Comparison of ENCODE assay signal across 10 cellular contexts in genomic region chr10:32943395-32943794, GRCh38. TPM values are rescaled to one million over a fixed set of nuclear protein-coding genes. Genes with fewer than 3 reads are reported as not detected.
DNase-seq lines count a peak whose midpoint lies in the region; ATAC-seq and TF ChIP-seq lines count a peak whose summit lies in the region.
"Had no signal": no experiment of that assay in that cellular context is flagged by ENCODE, and none has a peak within 500 bp of the region (broad histone marks: within the 10 kb centered on the region; RNA-seq: fewer than 3 reads in every experiment).

No MANE protein-coding gene starts in this region.

- ATAC-seq in GM19467 (IDR thresholded peaks at IDR 0.05; ENCODE audit: unreplicated experiment) = peak; percentile 67
- peak; percentile 55 for ATAC-seq in HG03135 (IDR thresholded peaks at IDR 0.05; ENCODE audit: unreplicated experiment)

- no peak overlapping the region for H3K9ac ChIP-seq in MM.1S (ENCODE audit: low read length)

- H3K4me3 ChIP-seq in GM12865 (ENCODE audit: low read depth, low read length) = no peak overlapping the region
- no peak overlapping the region for H3K4me3 ChIP-seq in MM.1S (ENCODE audit: low read length)
- H3K4me3 ChIP-seq: Peyer's patch had no signal

- peak overlapping the region; percentile 67 for H3K27ac Mint-ChIP-seq in endothelial cell (ENCODE audit: unreplicated experiment)

- H3K4me3 Mint-ChIP-seq in endothelial cell (ENCODE audit: unreplicated experiment) = peak overlapping the region; percentile 53

- H3K9me2 ChIP-seq in MM.1S (replicated peaks; ENCODE audit: insufficient read depth, low read length) = no peaks in the 10 kb centered on the region

- H3K4me2 ChIP-seq in MM.1S (ENCODE audit: low read depth, low read length) = no peak overlapping the region

- H3K27me3 Mint-ChIP-seq in endothelial cell (ENCODE audit: unreplicated experiment) = peaks cover 11% of the 10 kb centered on the region

- no peaks in the 10 kb centered on the region for H3K9me3 ChIP-seq in MM.1S (replicated peaks; ENCODE audit: insufficient read depth, low read length)
- H3K9me3 ChIP-seq: Peyer's patch had no signal

- no peak for TF ChIP-seq CTCF in GM12865 (IDR thresholded peaks at IDR 0.05; ENCODE audit: insufficient read depth, low read depth, low read length, missing control alignments)
- TF ChIP-seq CTCF in endothelial cell (IDR thresholded peaks at IDR 0.05; ENCODE audit: unreplicated experiment) = no peak
- TF ChIP-seq CTCF in MM.1S (IDR thresholded peaks at IDR 0.05; ENCODE audit: low read length) = no peak

- H3F3A ChIP-seq in MM.1S (ENCODE audit: insufficient read depth, low read length) = no peaks in the 10 kb centered on the region

- H3K36me3 ChIP-seq in MM.1S (replicated peaks; ENCODE audit: insufficient read depth, low read length) = no peaks in the 10 kb centered on the region
- H3K36me3 ChIP-seq: Peyer's patch had no signal

- H3K36me3 Mint-ChIP-seq in endothelial cell (ENCODE audit: low read depth, unreplicated experiment) = peaks cover 11% of the 10 kb centered on the region

- no peak overlapping the region for H2AFZ ChIP-seq in MM.1S (ENCODE audit: low read length)

- H3K27ac ChIP-seq in MM.1S (ENCODE audit: low read length) = no peak overlapping the region
- H3K27ac ChIP-seq: Peyer's patch had no signal

- H3K27me3 ChIP-seq in MM.1S (replicated peaks; ENCODE audit: insufficient read depth, low read length) = no peaks in the 10 kb centered on the region
- H3K27me3 ChIP-seq: Peyer's patch had no signal

- H4K20me1 ChIP-seq in MM.1S (ENCODE audit: insufficient read depth, low read length) = no peaks in the 10 kb centered on the region

- H3K9me3 Mint-ChIP-seq in endothelial cell (ENCODE audit: unreplicated experiment) = no peaks in the 10 kb centered on the region

- peaks cover 68% of the 10 kb centered on the region for H3K79me2 ChIP-seq in MM.1S (ENCODE audit: low read length)

- peak; percentile 48 for DNase-seq in GM12865 (ENCODE audit: low read depth)
- DNase-seq in endothelial cell (ENCODE audit: low spot score) = no peak
- DNase-seq in OCI-M2 (lab: John Stamatoyannopoulos, UW; ENCODE audit: unreplicated experiment) = no peak
- DNase-seq in NCI-H226 = no peak
- no peak for DNase-seq in NCI-H1417 (lab: John Stamatoyannopoulos, UW)
- no peak for DNase-seq in MM.1S
- DNase-seq: stimulated activated CD4-positive, alpha-beta T cell treated with anti-CD3 and anti-CD28 coated beads, Interleukin-4, amount 100 ng/mL, for 24 hours had no signal

- H3K4me1 ChIP-seq in MM.1S (ENCODE audit: low read length) = peaks cover 6% of the 10 kb centered on the region; the same call in 1 of the 2 replicates

- H3K4me1 Mint-ChIP-seq in endothelial cell (ENCODE audit: unreplicated experiment) = peaks cover 55% of the 10 kb centered on the region

RNA-seq across cellular contexts. Expression of gene ITGB1, which starts 14.6 kb away (rescaled TPM):
- total RNA-seq in endothelial cell (ENCODE audit: unreplicated experiment) = 504 TPM
